In the genomic region with DNA sequence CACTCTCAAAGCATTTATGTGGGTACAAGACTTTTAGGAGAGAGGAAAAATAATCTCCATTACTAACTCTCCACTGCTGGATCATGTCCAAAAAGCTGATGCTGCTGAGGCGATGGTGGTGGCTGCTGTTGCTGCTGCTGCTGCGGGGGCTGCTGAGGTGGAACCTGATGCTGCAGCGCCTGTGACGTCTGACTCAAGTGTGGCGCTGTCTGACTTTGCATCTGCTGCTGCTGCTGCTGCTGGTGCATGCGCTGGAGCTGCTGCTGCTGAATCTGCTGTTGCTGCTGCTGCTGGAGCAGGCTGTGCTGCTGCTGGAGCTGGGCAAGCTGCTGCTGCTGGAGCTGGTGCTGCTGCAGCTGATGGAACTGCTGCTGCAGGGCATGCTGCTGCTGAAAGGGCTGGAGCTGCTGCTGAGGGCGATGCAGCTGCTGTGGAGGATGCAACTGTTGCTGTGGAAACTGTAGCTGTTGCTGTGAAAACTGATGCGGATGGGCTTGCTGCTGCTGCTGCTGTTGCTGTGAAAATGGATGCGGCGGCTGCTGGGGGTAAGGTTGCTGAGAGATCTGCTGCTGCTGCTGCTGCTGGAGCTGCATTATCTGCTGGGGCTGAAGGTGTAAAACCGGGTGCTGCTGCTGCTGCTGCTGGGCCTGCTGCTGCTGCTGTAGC, we compare ENCODE assay signal across 1 cellular context.
TF ChIP-seq lines count a peak whose summit lies in the region.

No MANE protein-coding gene starts in this region.

TF ChIP-seq in HEK293, 187 proteins besides CTCF, POLR2A, EP300 and RAD21 (continued from another document):
- 0 out of 2 replicates have a peak, but pooled peaks have one; percentile 9 for TF ChIP-seq ZBTB44 (tag by site-specific recombination; IDR thresholded peaks at IDR 0.05)
- no peak for TF ChIP-seq REPIN1 (tag by site-specific recombination; IDR thresholded peaks at IDR 0.05; ENCODE audit: low read depth)
TF ChIP-seq in HEK293: peak in this region for 2.
